Comparison of ENCODE assay signal across 1 cellular context in the genomic region with DNA sequence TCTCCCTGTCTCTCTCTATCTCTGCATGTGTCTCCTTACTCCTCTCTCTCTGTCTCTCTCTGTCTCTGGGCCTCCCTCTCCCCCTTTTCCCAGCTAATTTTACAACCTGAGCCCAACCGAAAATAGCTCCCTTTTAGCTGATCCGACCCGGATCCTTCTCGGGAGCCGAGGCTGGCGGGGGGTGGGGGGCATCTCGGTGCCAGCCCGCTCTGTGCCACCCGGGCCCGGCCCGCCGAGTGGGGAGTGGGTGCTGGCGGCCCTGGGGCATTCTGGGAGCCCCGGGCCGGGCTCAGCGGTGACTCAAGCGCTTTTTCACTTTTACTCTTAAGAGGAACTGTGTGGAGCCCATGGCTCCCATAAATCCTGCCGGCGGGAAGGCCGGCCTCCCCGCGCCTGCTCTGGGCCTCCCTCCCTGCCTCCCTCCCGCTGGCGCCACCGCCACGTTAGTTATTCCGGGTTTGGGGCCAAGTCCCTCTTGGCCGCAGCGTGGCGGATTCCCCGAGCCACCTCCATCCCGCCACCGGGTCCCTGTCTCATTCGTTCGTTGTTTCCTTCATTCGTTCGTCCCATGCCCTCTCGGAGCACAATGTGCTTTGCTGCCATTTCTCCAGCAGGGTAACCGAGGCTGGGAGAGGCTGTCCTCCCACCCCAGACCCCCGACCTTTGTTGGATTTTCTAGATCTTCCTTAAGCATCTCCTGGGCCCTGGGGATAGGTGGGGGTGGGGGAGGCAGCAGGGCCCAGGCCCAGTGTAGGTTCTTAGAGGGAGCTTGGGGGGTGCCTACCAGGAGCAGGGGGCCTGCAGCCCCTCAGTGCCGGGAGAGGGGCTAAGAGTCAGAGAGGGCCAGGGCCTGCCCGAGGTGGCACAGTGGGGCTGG.
TF ChIP-seq lines count a peak whose summit lies in the region.

No MANE protein-coding gene starts in this region.

TF ChIP-seq in K562, 482 proteins besides CTCF, POLR2A, EP300 and RAD21 (continued from another document and continues in another):
- no peak for TF ChIP-seq ZNF79 (CRISPR knock-in tag; IDR thresholded peaks at IDR 0.05; ENCODE audit: low read depth)
- peak; percentile 45; the same call in 1 of the 2 replicates for TF ChIP-seq SPI1 (IDR thresholded peaks at IDR 0.05; ENCODE audit: borderline replicate concordance, low read depth, low read length)
- no peak for TF ChIP-seq NR2C1 (IDR thresholded peaks at IDR 0.05)
- no peak for TF ChIP-seq NR2C1 (tag; IDR thresholded peaks at IDR 0.05)
- peak in 1 of 2 experiments; percentile 39; a peak in 2 of 4 replicates for TF ChIP-seq MAZ (CRISPR knock-in tag; conservative IDR thresholded peaks at IDR 0.05 in 1 of 2, IDR thresholded peaks at IDR 0.05 in 1 of 2)
- no peak for TF ChIP-seq TSC22D4 (tag; IDR thresholded peaks at IDR 0.05)
- TF ChIP-seq BCL6 (CRISPR knock-in tag; IDR thresholded peaks at IDR 0.05): no peak
- TF ChIP-seq CCNT2 (IDR thresholded peaks at IDR 0.05; ENCODE audit: borderline replicate concordance, extremely low read depth, insufficient read length, low read depth, low read length): peak; percentile 58
- TF ChIP-seq, protein P1, sequence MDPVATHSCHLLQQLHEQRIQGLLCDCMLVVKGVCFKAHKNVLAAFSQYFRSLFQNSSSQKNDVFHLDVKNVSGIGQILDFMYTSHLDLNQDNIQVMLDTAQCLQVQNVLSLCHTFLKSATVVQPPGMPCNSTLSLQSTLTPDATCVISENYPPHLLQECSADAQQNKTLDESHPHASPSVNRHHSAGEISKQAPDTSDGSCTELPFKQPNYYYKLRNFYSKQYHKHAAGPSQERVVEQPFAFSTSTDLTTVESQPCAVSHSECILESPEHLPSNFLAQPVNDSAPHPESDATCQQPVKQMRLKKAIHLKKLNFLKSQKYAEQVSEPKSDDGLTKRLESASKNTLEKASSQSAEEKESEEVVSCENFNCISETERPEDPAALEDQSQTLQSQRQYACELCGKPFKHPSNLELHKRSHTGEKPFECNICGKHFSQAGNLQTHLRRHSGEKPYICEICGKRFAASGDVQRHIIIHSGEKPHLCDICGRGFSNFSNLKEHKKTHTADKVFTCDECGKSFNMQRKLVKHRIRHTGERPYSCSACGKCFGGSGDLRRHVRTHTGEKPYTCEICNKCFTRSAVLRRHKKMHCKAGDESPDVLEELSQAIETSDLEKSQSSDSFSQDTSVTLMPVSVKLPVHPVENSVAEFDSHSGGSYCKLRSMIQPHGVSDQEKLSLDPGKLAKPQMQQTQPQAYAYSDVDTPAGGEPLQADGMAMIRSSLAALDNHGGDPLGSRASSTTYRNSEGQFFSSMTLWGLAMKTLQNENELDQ (CRISPR knock-in tag; IDR thresholded peaks at IDR 0.05; ENCODE audit: borderline replicate concordance): no peak
- TF ChIP-seq SIX5 (IDR thresholded peaks at IDR 0.05; ENCODE audit: borderline replicate concordance in 1 of 2, insufficient read depth in 1 of 2, low read depth in 1 of 2, low read length in 2 of 2): no peak
- no peak for TF ChIP-seq ZNF3 (CRISPR knock-in tag; IDR thresholded peaks at IDR 0.05)
- TF ChIP-seq, protein P2, sequence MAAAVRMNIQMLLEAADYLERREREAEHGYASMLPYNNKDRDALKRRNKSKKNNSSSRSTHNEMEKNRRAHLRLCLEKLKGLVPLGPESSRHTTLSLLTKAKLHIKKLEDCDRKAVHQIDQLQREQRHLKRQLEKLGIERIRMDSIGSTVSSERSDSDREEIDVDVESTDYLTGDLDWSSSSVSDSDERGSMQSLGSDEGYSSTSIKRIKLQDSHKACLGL (CRISPR knock-in tag; IDR thresholded peaks at IDR 0.05; ENCODE audit: borderline replicate concordance, poor library complexity, severe bottlenecking): no peak
- no peak for TF ChIP-seq ZNF253 (CRISPR knock-in tag; conservative IDR thresholded peaks at IDR 0.05)
- no peak for TF ChIP-seq PTRF (tag; IDR thresholded peaks at IDR 0.05)
- TF ChIP-seq NFE2L1 (tag; IDR thresholded peaks at IDR 0.05; ENCODE audit: borderline replicate concordance, low read depth): no peak
- TF ChIP-seq SMARCC2 (IDR thresholded peaks at IDR 0.05; ENCODE audit: low read depth): no peak
- TF ChIP-seq, protein P3, sequence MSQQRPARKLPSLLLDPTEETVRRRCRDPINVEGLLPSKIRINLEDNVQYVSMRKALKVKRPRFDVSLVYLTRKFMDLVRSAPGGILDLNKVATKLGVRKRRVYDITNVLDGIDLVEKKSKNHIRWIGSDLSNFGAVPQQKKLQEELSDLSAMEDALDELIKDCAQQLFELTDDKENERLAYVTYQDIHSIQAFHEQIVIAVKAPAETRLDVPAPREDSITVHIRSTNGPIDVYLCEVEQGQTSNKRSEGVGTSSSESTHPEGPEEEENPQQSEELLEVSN (IDR thresholded peaks at IDR 0.05; ENCODE audit: borderline replicate concordance in 1 of 2, extremely low read depth in 1 of 2, insufficient read depth in 1 of 2, insufficient read length in 1 of 2, low read depth in 1 of 2, low read length in 1 of 2, poor library complexity in 1 of 2, severe bottlenecking in 1 of 2): peak in 1 of 2 experiments; percentile 20
- 0 out of 2 replicates have a peak, but pooled peaks have one; percentile 4 for TF ChIP-seq DNMT1 (IDR thresholded peaks at IDR 0.05)
- TF ChIP-seq ZNF766 (CRISPR knock-in tag; conservative IDR thresholded peaks at IDR 0.05): no peak
- TF ChIP-seq, protein P4, sequence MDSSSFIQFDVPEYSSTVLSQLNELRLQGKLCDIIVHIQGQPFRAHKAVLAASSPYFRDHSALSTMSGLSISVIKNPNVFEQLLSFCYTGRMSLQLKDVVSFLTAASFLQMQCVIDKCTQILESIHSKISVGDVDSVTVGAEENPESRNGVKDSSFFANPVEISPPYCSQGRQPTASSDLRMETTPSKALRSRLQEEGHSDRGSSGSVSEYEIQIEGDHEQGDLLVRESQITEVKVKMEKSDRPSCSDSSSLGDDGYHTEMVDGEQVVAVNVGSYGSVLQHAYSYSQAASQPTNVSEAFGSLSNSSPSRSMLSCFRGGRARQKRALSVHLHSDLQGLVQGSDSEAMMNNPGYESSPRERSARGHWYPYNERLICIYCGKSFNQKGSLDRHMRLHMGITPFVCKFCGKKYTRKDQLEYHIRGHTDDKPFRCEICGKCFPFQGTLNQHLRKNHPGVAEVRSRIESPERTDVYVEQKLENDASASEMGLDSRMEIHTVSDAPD (CRISPR knock-in tag; IDR thresholded peaks at IDR 0.05): no peak
- TF ChIP-seq RBM25 (IDR thresholded peaks at IDR 0.05; ENCODE audit: low read depth, low read length, severe bottlenecking): peak; percentile 46
- no peak for TF ChIP-seq MCM2 (IDR thresholded peaks at IDR 0.05; ENCODE audit: low read depth)
- no peak for TF ChIP-seq RHOXF2B (CRISPR knock-in tag; conservative IDR thresholded peaks at IDR 0.05)
- TF ChIP-seq, protein P5, sequence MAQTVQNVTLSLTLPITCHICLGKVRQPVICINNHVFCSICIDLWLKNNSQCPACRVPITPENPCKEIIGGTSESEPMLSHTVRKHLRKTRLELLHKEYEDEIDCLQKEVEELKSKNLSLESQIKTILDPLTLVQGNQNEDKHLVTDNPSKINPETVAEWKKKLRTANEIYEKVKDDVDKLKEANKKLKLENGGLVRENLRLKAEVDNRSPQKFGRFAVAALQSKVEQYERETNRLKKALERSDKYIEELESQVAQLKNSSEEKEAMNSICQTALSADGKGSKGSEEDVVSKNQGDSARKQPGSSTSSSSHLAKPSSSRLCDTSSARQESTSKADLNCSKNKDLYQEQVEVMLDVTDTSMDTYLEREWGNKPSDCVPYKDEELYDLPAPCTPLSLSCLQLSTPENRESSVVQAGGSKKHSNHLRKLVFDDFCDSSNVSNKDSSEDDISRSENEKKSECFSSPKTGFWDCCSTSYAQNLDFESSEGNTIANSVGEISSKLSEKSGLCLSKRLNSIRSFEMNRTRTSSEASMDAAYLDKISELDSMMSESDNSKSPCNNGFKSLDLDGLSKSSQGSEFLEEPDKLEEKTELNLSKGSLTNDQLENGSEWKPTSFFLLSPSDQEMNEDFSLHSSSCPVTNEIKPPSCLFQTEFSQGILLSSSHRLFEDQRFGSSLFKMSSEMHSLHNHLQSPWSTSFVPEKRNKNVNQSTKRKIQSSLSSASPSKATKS (CRISPR knock-in tag; IDR thresholded peaks at IDR 0.05): no peak
- no peak for TF ChIP-seq ZNF436 (CRISPR knock-in tag; IDR thresholded peaks at IDR 0.05)
- TF ChIP-seq, protein P6, sequence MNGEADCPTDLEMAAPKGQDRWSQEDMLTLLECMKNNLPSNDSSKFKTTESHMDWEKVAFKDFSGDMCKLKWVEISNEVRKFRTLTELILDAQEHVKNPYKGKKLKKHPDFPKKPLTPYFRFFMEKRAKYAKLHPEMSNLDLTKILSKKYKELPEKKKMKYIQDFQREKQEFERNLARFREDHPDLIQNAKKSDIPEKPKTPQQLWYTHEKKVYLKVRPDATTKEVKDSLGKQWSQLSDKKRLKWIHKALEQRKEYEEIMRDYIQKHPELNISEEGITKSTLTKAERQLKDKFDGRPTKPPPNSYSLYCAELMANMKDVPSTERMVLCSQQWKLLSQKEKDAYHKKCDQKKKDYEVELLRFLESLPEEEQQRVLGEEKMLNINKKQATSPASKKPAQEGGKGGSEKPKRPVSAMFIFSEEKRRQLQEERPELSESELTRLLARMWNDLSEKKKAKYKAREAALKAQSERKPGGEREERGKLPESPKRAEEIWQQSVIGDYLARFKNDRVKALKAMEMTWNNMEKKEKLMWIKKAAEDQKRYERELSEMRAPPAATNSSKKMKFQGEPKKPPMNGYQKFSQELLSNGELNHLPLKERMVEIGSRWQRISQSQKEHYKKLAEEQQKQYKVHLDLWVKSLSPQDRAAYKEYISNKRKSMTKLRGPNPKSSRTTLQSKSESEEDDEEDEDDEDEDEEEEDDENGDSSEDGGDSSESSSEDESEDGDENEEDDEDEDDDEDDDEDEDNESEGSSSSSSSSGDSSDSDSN (IDR thresholded peaks at IDR 0.05; ENCODE audit: borderline replicate concordance in 1 of 2, low read depth in 2 of 2, low read length in 2 of 2): 0 out of 4 replicates have a peak, but pooled peaks of 1 of the 2 experiments have one; percentile 66
- peak; percentile 55; the same call in 1 of the 2 replicates for TF ChIP-seq RB1 (IDR thresholded peaks at IDR 0.05; ENCODE audit: low read depth)
- TF ChIP-seq, protein P7, sequence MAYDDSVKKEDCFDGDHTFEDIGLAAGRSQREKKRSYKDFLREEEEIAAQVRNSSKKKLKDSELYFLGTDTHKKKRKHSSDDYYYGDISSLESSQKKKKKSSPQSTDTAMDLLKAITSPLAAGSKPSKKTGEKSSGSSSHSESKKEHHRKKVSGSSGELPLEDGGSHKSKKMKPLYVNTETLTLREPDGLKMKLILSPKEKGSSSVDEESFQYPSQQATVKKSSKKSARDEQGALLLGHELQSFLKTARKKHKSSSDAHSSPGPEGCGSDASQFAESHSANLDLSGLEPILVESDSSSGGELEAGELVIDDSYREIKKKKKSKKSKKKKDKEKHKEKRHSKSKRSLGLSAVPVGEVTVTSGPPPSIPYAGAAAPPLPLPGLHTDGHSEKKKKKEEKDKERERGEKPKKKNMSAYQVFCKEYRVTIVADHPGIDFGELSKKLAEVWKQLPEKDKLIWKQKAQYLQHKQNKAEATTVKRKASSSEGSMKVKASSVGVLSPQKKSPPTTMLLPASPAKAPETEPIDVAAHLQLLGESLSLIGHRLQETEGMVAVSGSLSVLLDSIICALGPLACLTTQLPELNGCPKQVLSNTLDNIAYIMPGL (CRISPR knock-in tag; IDR thresholded peaks at IDR 0.05): no peak
- TF ChIP-seq MTF1 (CRISPR knock-in tag; IDR thresholded peaks at IDR 0.05; ENCODE audit: borderline replicate concordance): no peak
- TF ChIP-seq HNRNPK (IDR thresholded peaks at IDR 0.05; ENCODE audit: low read depth, low read length, poor library complexity, severe bottlenecking): no peak
- TF ChIP-seq NFYB (IDR thresholded peaks at IDR 0.05; ENCODE audit: extremely low read depth, insufficient read length): no peak
- TF ChIP-seq EP400 (IDR thresholded peaks at IDR 0.05): 0 out of 2 replicates have a peak, but pooled peaks have one; percentile 3
- no peak for TF ChIP-seq ZNF699 (CRISPR knock-in tag; IDR thresholded peaks at IDR 0.05; ENCODE audit: insufficient replicate concordance)
- TF ChIP-seq, protein P8, sequence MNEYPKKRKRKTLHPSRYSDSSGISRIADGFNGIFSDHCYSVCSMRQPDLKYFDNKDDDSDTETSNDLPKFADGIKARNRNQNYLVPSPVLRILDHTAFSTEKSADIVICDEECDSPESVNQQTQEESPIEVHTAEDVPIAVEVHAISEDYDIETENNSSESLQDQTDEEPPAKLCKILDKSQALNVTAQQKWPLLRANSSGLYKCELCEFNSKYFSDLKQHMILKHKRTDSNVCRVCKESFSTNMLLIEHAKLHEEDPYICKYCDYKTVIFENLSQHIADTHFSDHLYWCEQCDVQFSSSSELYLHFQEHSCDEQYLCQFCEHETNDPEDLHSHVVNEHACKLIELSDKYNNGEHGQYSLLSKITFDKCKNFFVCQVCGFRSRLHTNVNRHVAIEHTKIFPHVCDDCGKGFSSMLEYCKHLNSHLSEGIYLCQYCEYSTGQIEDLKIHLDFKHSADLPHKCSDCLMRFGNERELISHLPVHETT (CRISPR knock-in tag; conservative IDR thresholded peaks at IDR 0.05 in 1 of 2, IDR thresholded peaks at IDR 0.05 in 1 of 2): peak in 1 of 2 experiments; percentile 29; a peak in 1 of 4 replicates
- TF ChIP-seq, protein P9, sequence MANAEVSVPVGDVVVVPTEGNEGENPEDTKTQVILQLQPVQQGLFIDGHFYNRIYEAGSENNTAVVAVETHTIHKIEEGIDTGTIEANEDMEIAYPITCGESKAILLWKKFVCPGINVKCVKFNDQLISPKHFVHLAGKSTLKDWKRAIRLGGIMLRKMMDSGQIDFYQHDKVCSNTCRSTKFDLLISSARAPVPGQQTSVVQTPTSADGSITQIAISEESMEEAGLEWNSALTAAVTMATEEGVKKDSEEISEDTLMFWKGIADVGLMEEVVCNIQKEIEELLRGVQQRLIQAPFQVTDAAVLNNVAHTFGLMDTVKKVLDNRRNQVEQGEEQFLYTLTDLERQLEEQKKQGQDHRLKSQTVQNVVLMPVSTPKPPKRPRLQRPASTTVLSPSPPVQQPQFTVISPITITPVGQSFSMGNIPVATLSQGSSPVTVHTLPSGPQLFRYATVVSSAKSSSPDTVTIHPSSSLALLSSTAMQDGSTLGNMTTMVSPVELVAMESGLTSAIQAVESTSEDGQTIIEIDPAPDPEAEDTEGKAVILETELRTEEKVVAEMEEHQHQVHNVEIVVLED (CRISPR knock-in tag; IDR thresholded peaks at IDR 0.05): no peak
- TF ChIP-seq, protein P10, sequence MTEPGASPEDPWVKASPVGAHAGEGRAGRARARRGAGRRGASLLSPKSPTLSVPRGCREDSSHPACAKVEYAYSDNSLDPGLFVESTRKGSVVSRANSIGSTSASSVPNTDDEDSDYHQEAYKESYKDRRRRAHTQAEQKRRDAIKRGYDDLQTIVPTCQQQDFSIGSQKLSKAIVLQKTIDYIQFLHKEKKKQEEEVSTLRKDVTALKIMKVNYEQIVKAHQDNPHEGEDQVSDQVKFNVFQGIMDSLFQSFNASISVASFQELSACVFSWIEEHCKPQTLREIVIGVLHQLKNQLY (CRISPR knock-in tag; conservative IDR thresholded peaks at IDR 0.05): no peak
- peak in 1 of 2 experiments; percentile 40; a peak in 1 of 4 replicates for TF ChIP-seq SIN3A (IDR thresholded peaks at IDR 0.05; ENCODE audit: borderline replicate concordance in 2 of 2, control insufficient read depth in 1 of 2, low read depth in 2 of 2, low read length in 2 of 2)
- peak in 1 of 2 experiments; percentile 50; a peak in 1 of 4 replicates for TF ChIP-seq RCOR1 (IDR thresholded peaks at IDR 0.05; ENCODE audit: borderline replicate concordance in 1 of 2, low read depth in 2 of 2, low read length in 2 of 2)
- TF ChIP-seq TBP (optimal IDR thresholded peaks at IDR 0.05; ENCODE audit: low read depth, low read length): no peak
- TF ChIP-seq SMARCE1 (IDR thresholded peaks at IDR 0.05): 0 out of 2 replicates have a peak, but pooled peaks have one; percentile 42
